ENCODE assay signal across 14 cellular contexts in genomic region chr20:61809006-61809770, GRCh38.
"Had no signal": no experiment of that assay in that cellular context is flagged by ENCODE, and none has a peak within 500 bp of the region (broad histone marks: within the 10 kb centered on the region; RNA-seq: fewer than 3 reads in every experiment).

No MANE protein-coding gene starts in this region.

- H3K27ac ChIP-seq: heart right ventricle, ovary, stomach had no signal

- H3K9me3 ChIP-seq: heart right ventricle, ovary, stomach had no signal

- H3K27me3 ChIP-seq: ovary had no signal

- H3K4me1 Mint-ChIP-seq: central memory CD8-positive, alpha-beta T cell; immature natural killer cell; naive thymus-derived CD8-positive, alpha-beta T cell had no signal

- H3K4me3 ChIP-seq: heart right ventricle, ovary, stomach had no signal

- DNase-seq: effector memory CD4-positive, alpha-beta T cell; heart right ventricle; immature natural killer cell; left cardiac atrium; mammary epithelial cell; naive thymus-derived CD8-positive, alpha-beta T cell; stimulated activated CD4-positive, alpha-beta T cell treated with anti-CD3 and anti-CD28 coated beads, Interleukin-12 subunit alpha, Interleukin-12 subunit beta, amount 100 ng/mL, for 4 hours; stimulated activated naive CD4-positive, alpha-beta T cell; stomach; trophoblast cell had no signal

- H3K9me3 Mint-ChIP-seq: central memory CD8-positive, alpha-beta T cell; immature natural killer cell; naive thymus-derived CD8-positive, alpha-beta T cell had no signal

- H3K4me1 ChIP-seq: heart right ventricle had no signal

- H3K4me3 Mint-ChIP-seq: central memory CD8-positive, alpha-beta T cell; immature natural killer cell; naive thymus-derived CD8-positive, alpha-beta T cell had no signal

- ATAC-seq: esophagus mucosa; heart right ventricle; left cardiac atrium; naive thymus-derived CD8-positive, alpha-beta T cell had no signal

- H3K27ac Mint-ChIP-seq: immature natural killer cell; naive thymus-derived CD8-positive, alpha-beta T cell; progenitor cell of endocrine pancreas had no signal

- H3K36me3 ChIP-seq: heart right ventricle, ovary, stomach had no signal

- H3K36me3 Mint-ChIP-seq: immature natural killer cell; naive thymus-derived CD8-positive, alpha-beta T cell had no signal
